29 cellular contexts compared by ENCODE assay signal in the genomic region with DNA sequence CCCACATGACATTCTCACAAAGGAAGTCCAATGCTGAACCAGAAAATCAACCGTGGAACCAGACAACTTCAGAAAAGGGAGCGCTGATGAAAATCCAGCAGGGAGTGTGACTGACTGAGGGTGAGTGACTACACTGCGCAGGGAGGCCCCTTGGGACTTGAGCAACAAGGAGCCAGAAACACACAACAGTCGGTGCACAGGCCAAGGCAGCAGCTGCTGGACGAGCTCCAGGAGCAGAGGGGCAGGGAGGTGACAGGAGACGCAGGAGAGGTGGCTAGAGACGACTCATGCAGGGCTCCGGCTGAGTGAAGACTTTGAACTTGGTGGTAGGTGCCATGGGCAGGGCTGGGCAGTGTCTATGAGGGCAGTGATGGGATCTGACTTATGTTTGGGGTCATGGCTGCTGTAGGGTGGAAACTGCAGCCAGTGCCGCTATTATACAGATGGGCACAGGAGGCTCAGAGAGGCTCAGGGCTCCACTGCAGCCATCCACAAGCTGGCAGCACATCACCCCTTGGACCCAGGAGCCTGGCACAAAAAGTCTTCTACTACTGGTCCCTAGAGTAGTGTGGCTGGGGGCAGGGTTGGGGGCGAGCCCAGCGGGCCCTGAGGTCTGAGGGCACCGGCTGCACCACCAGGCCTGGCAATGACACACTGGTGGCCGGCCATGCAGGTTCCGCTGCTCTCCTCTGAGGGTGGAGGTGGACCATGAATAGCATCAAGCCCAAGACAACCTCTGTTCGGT. TPM values are rescaled to one million over a fixed set of nuclear protein-coding genes. Genes with fewer than 3 reads are reported as not detected.
DNase-seq lines count a peak whose midpoint lies in the region; TF ChIP-seq lines count a peak whose summit lies in the region.
"Had no signal": no experiment of that assay in that cellular context is flagged by ENCODE, and none has a peak within 500 bp of the region (broad histone marks: within the 10 kb centered on the region; RNA-seq: fewer than 3 reads in every experiment).

No MANE protein-coding gene starts in this region.

- no peak overlapping the region for H3K4me3 ChIP-seq in BLaER1 treated with 17β-estradiol and CSF1 and Interleukin-3, amounts not matched to agents 10 nM and 100 nM
- H3K4me3 ChIP-seq in ascending aorta = no peak overlapping the region
- H3K4me3 ChIP-seq: GM23338, pancreas, SJCRH30, suprapubic skin had no signal

- peaks cover 0 to 5% (median 0%) of the 10 kb centered on the region in 11 experiments; a peak in 1 of 22 replicates for H4K20me1 ChIP-seq in BLaER1 treated with 17β-estradiol and CSF1 and Interleukin-3, amounts not matched to agents 10 nM and 100 nM

- intact Hi-C loops in ascending aorta (cut with DNase I) = loop anchor here (1.0 to 5.0 kb wide), 3 partner anchors 116 to 491 kb away; a partner anchor contains a TSS

- H3K9ac ChIP-seq in BLaER1 treated with 17β-estradiol and CSF1 and Interleukin-3, amounts not matched to agents 10 nM and 100 nM = peak overlapping the region in 3 of 11 experiments; percentile 4 to 24 (median 17); a peak in 3 of 22 replicates

- peaks cover 0 to 22% (median 17%) of the 10 kb centered on the region in 10 experiments; a peak in 14 of 20 replicates for H3K4me1 ChIP-seq in BLaER1 treated with 17β-estradiol and CSF1 and Interleukin-3, amounts not matched to agents 10 nM and 100 nM
- H3K4me1 ChIP-seq in ascending aorta = peaks cover 0 to 11% of the 10 kb centered on the region in 2 donors
- H3K4me1 ChIP-seq: pancreas, SJCRH30 had no signal

- DNase-seq in DMS79 treated with DMSO at 0.1 percent for 48 hours (lab: John Stamatoyannopoulos, UW) (peak; percentile 3), DMS79 (lab: John Stamatoyannopoulos, UW) (no peak), ascending aorta (ENCODE audit: low spot score in 2 of 2) (peak; percentile 34 to 86), myocyte (ENCODE audit: low read depth) (peak; percentile 18), RPMI8226 (no peak), OCI-M2 (lab: John Stamatoyannopoulos, UW; ENCODE audit: unreplicated experiment) (no peak), GM03348 (ENCODE audit: low spot score) (no peak)
- DNase-seq: activated CD8-positive, alpha-beta memory T cell treated with anti-CD3 and anti-CD28 coated beads, Interleukin-2, amount 50 U/mL, for 48 hours; activated CD8-positive, alpha-beta T cell treated with anti-CD3 and anti-CD28 coated beads for 36 hours; activated naive CD4-positive, alpha-beta T cell treated with anti-CD3 and anti-CD28 coated beads for 36 hours; amniotic stem cell; CD4-positive, alpha-beta memory T cell; effector memory CD8-positive, alpha-beta T cell; head of caudate nucleus; NCI-H1092 treated with DMSO at 0.1 percent for 48 hours; NCI-H187 treated with DMSO at 0.1 percent for 48 hours; NCI-H345; NCI-H774; nephron progenitor cell; retina; small intestine; stimulated activated naive CD4-positive, alpha-beta T cell treated with Interleukin-2 at 50 U/mL for 16 hours; SW 1271 had no signal

- peak overlapping the region in 5 of 11 experiments; percentile 19 to 40 (median 30); a peak in 5 of 22 replicates for H3K27ac ChIP-seq in BLaER1 treated with 17β-estradiol and CSF1 and Interleukin-3, amounts not matched to agents 10 nM and 100 nM
- H3K27ac ChIP-seq in ascending aorta = peak overlapping the region in 1 of 2 donors; percentile 9
- H3K27ac ChIP-seq: 22Rv1, pancreas, SJCRH30, suprapubic skin had no signal

- H3K4me2 ChIP-seq in BLaER1 treated with 17β-estradiol and CSF1 and Interleukin-3, amounts not matched to agents 10 nM and 100 nM = peak overlapping the region in 8 of 11 experiments; percentile 13 to 56 (median 52); a peak in 16 of 22 replicates
- H3K4me2 ChIP-seq: GM23338 had no signal

- H3K36me3 ChIP-seq in BLaER1 treated with 17β-estradiol and CSF1 and Interleukin-3, amounts not matched to agents 10 nM and 100 nM = no peaks in the 10 kb centered on the region
- H3K36me3 ChIP-seq in ascending aorta = peaks cover 6 to 11% of the 10 kb centered on the region in 2 donors
- H3K36me3 ChIP-seq: pancreas, SJCRH30, suprapubic skin had no signal

- no peaks in the 10 kb centered on the region for H3K9me3 ChIP-seq in BLaER1 treated with 17β-estradiol and CSF1 and Interleukin-3, amounts not matched to agents 10 nM and 100 nM (replicated peaks in 1 of 11)
- H3K9me3 ChIP-seq in ascending aorta = no peaks in the 10 kb centered on the region
- H3K9me3 ChIP-seq: pancreas, SJCRH30, suprapubic skin had no signal

- H3K27me3 ChIP-seq in BLaER1 treated with 17β-estradiol and CSF1 and Interleukin-3, amounts not matched to agents 10 nM and 100 nM = no peaks in the 10 kb centered on the region
- no peaks in the 10 kb centered on the region for H3K27me3 ChIP-seq in ascending aorta
- H3K27me3 ChIP-seq: pancreas, SJCRH30, suprapubic skin had no signal

- no peak for TF ChIP-seq CTCF in ascending aorta (IDR thresholded peaks at IDR 0.05)

RNA-seq across cellular contexts. Expression of a gene that starts 10.3 kb away (rescaled TPM):
- total RNA-seq in ascending aorta (22.2 TPM), myocyte (15.3 and 16.5 TPM in 2 replicates)
- polyA plus RNA-seq in myocyte (2012) = 36.1 TPM

Comparison
In these comparisons a context has a peak if more than half of its experiments do, and no peak if none do; other contexts are left out.
1. DNase-seq: peak in DMS79 treated with DMSO at 0.1 percent for 48 hours (single experiment), ascending aorta (2 of 2) and myocyte (single experiment); none in DMS79 (single experiment), RPMI8226 (single experiment), OCI-M2 (single experiment) and GM03348 (single experiment).